In the genomic region with DNA sequence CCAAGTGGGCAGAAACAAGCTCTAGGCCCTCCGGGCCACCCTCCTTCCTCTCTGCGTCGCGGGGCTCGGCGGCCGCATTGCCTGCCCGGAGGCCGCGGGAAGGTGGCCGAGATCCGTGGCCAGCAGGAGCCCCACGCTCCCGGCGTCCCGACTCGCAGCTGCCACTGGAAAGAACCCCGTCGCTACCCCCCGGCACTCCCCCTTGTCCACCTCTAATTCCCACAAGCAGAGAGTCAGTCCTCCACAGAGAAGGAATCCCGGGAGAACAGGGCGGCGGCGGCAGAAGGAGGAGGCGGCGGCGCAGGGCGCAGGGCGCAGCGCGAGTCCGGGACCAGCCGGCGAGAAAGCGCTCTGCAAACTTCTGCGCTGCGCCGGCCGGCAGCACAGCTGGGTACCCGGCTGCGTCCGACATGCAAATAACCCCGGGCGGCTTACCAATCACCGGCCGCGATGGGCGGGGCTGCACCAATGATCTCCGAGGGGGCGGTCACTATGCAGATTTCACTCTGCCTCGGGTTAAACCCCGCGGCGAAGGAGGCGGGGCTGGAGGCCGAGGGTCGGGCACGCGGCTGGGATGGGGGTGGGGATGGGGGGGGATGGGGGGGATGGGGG, we compare ENCODE assay signal across 8 cellular contexts. TPM values are rescaled to one million over a fixed set of nuclear protein-coding genes. Genes with fewer than 3 reads are reported as not detected.
A peak's percentile ranks its signal among the peaks of the same experiment; 100 is the strongest.
DNase-seq lines count a peak whose midpoint lies in the region; ATAC-seq and TF ChIP-seq lines count a peak whose summit lies in the region.

A gene (minus strand): TSS at position 365 of the 612 bp plus-strand sequence.

- H3K4me1 Mint-ChIP-seq in Caco-2 (ENCODE audit: low read depth, unreplicated experiment) (peaks cover 6% of the 10 kb centered on the region), mesothelial cell of epicardium (peaks cover 19% of the 10 kb centered on the region)

- POLR2A ChIA-PET in Caco-2 (lab: Charles Lee) = interaction anchor here (0.6 kb wide), 1 partner anchor 305 kb away, joined by 4 read pairs; no protein-coding TSS in a partner anchor

- H3K9me3 Mint-ChIP-seq in Caco-2 (ENCODE audit: unreplicated experiment) (no peaks in the 10 kb centered on the region), mesothelial cell of epicardium (no peaks in the 10 kb centered on the region)

- peak; percentile 98 to 99 for DNase-seq in Caco-2
- DNase-seq in HT-29 (ENCODE audit: low spot score) = peak; percentile 99
- peak; percentile 96 for DNase-seq in NK-92 treated with Interleukin-12 subunit alpha and Interleukin-12 subunit beta, amount 100 ng/mL, for 24 hours (lab: John Stamatoyannopoulos, UW)
- peak; percentile 94 to 95 for DNase-seq in activated CD8-positive, alpha-beta memory T cell treated with anti-CD3 and anti-CD28 coated beads for 4 hours (ENCODE audit: low read depth in 2 of 2)
- DNase-seq in mesothelial cell of epicardium (ENCODE audit: low spot score in 2 of 2, unreplicated experiment in 2 of 2) = peak; percentile 95 to 99
- DNase-seq in stimulated activated CD8-positive, alpha-beta memory T cell treated with anti-CD3 and anti-CD28 coated beads, Interleukin-15, amount 100 ng/mL, for 4 hours (ENCODE audit: low read depth in 2 of 2) = peak; percentile 95 to 96

- H3K36me3 ChIP-seq in Caco-2 (ENCODE audit: control insufficient read depth, insufficient read depth, low read length) (no peaks in the 10 kb centered on the region), endocrine pancreas (ENCODE audit: control insufficient read depth, insufficient read depth, low read length) (no peaks in the 10 kb centered on the region)

- H3K4me1 ChIP-seq in Caco-2 = peaks cover 7% of the 10 kb centered on the region; the same call in 1 of the 2 replicates
- no peaks in the 10 kb centered on the region for H3K4me1 ChIP-seq in endocrine pancreas (ENCODE audit: control insufficient read depth, insufficient read depth, low read length)

- intact Hi-C loops in Caco-2 (cut with micrococcal nuclease; ENCODE audit: unreplicated experiment) = loop anchor here (2.0 to 5.0 kb wide), 7 partner anchors 95 to 500 kb away; a partner anchor contains a TSS

- TSS peak; percentile 39 for BruUV-seq in Caco-2 (replicated peaks; lab: Mats Ljungman, UMichigan)

- H3K9me3 ChIP-seq in Caco-2 (no peaks in the 10 kb centered on the region), endocrine pancreas (ENCODE audit: control insufficient read depth, low read length) (no peaks in the 10 kb centered on the region)

- H3K4me3 Mint-ChIP-seq in Caco-2 (ENCODE audit: unreplicated experiment) = peak within 1 kb of the TSS; percentile 75
- peak within 1 kb of the TSS; percentile 74 for H3K4me3 Mint-ChIP-seq in mesothelial cell of epicardium

- peak within 1 kb of the TSS; percentile 53 for H3K27ac Mint-ChIP-seq in Caco-2 (ENCODE audit: unreplicated experiment)
- peak within 1 kb of the TSS; percentile 83 for H3K27ac Mint-ChIP-seq in mesothelial cell of epicardium

- CTCF ChIA-PET in Caco-2 (lab: Charles Lee) = interaction anchor here (0.6 to 3.6 kb wide), 13 partner anchors 13 to 369 kb away, joined by 3 to 60 read pairs (median 3); no protein-coding TSS in a partner anchor

- TF ChIP-seq CTCF in Caco-2 (IDR thresholded peaks at IDR 0.05; ENCODE audit: insufficient read depth in 1 of 2, low read depth in 1 of 2, low read length in 1 of 2, severe bottlenecking in 1 of 2, unreplicated experiment in 1 of 2) (no peak), mesothelial cell of epicardium (IDR thresholded peaks at IDR 0.05; ENCODE audit: unreplicated experiment) (no peak)

- H3K36me3 Mint-ChIP-seq in Caco-2 (ENCODE audit: insufficient read depth, unreplicated experiment) = peaks cover 5% of the 10 kb centered on the region
- H3K36me3 Mint-ChIP-seq in mesothelial cell of epicardium = no peaks in the 10 kb centered on the region

- H3K27me3 Mint-ChIP-seq in Caco-2 (ENCODE audit: insufficient read depth, unreplicated experiment) (peaks cover 13% of the 10 kb centered on the region), mesothelial cell of epicardium (ENCODE audit: low read depth) (peaks cover 44% of the 10 kb centered on the region)

- peak within 1 kb of the TSS; percentile 82 for H3K9ac ChIP-seq in endocrine pancreas (ENCODE audit: control insufficient read depth, insufficient read depth, low read length)

- H3K4me3 ChIP-seq in Caco-2 (ENCODE audit: low read depth, low read length) (peak within 1 kb of the TSS; percentile 53), endocrine pancreas (ENCODE audit: control insufficient read depth, insufficient read depth, low read length) (peak within 1 kb of the TSS; percentile 73)

- H3K27me3 ChIP-seq in Caco-2 (replicated peaks; ENCODE audit: control insufficient read depth, insufficient read depth, low read length) (peaks cover 4% of the 10 kb centered on the region), endocrine pancreas (ENCODE audit: control insufficient read depth, insufficient read depth, low read length) (peaks cover 10% of the 10 kb centered on the region)

- peak; percentile 76 for ATAC-seq in GM21367 (IDR thresholded peaks at IDR 0.05; ENCODE audit: unreplicated experiment)

RNA-seq across cellular contexts. Expression of the gene that starts here (rescaled TPM):
- total RNA-seq in Caco-2 (2022) (2.9 and 3.6 TPM in 2 replicates), mesothelial cell of epicardium (2.6 to 3.1 TPM (median 2.7 TPM) in 3 replicates)
- 26.0 and 27.3 TPM in 2 replicates for total RNA-seq in HT-29 (2014; rRNA removed; shearing (Covaris generic))

Comparison
In these comparisons a context has a peak if more than half of its experiments do, and no peak if none do; other contexts are left out.
1. Peak in every context shown above with its lines: DNase-seq, ATAC-seq and H3K4me3 ChIP-seq.